In the genomic region with DNA sequence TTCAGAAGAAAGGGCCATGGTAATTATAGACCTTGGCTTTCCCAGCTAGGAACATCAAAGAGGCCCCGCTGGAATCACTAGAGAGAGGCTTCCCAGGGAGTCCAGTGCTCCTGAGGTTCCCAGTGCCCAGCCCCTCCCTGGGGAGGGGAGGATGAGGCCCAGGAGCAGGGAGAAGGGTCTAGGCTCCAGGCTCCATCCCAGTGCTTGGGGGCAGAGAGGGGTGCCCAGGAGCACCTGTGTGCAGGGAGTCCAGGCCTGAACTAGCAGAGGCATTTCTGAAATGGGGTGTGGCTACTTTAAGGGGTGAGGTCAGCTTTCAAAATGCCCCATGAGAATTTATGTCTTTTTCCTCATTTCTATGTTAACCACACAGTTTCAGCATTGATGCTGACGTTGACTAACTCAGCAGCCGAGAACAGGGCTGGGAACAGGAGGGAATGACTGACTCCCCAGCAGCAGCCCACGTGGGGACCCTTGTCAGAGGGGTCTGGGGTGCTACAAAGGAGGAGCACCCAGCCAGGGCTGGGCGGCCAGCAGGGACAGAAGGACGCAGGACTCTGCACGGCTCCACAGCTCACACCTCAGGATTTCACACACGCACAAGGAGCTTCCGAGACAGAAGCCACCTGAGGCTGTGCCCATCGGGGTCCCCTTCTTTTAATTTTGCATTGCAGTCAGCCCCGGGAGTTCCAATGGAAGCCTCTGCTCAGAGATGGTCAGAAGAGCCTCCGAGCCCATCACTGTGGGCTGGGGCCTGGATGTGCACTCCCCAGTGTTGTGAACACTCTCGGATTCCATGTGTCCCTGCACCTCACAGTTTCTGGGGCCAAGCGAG, we compare ENCODE assay signal across 20 cellular contexts.
DNase-seq lines count a peak whose midpoint lies in the region; ATAC-seq and TF ChIP-seq lines count a peak whose summit lies in the region.
"Had no signal": no experiment of that assay in that cellular context is flagged by ENCODE, and none has a peak within 500 bp of the region (broad histone marks: within the 10 kb centered on the region; RNA-seq: fewer than 3 reads in every experiment).

No MANE protein-coding gene starts in this region.

- H3K4me3 ChIP-seq in upper lobe of left lung, result no peak overlapping the region
- H3K4me3 ChIP-seq: cardiac muscle cell had no signal

- no peak for ATAC-seq in Right ventricle myocardium inferior
- peak in 1 of 2 donors; percentile 63 for ATAC-seq in upper lobe of left lung (ENCODE audit: low FRiP score in 2 of 2)
- no peak for ATAC-seq in HG03521 (IDR thresholded peaks at IDR 0.05; ENCODE audit: unreplicated experiment)
- ATAC-seq: activated T-helper 17 cell treated with anti-CD3 and anti-CD28 coated beads, Interleukin-2, amount 50 U/mL, for 72 hours; HCT116; stimulated activated naive CD8-positive, alpha-beta T cell treated with anti-CD3 and anti-CD28 coated beads, Interleukin-15, amount 100 ng/mL, for 72 hours; T-helper 17 cell had no signal

- peaks cover 0 to 10% (median 7%) of the 10 kb centered on the region in 4 donors for H3K4me1 ChIP-seq in upper lobe of left lung

- no peak for TF ChIP-seq CTCF in upper lobe of left lung (IDR thresholded peaks at IDR 0.05)

- H3K36me3 ChIP-seq in upper lobe of left lung, result no peaks in the 10 kb centered on the region
- H3K36me3 ChIP-seq: cardiac muscle cell, esophagus squamous epithelium, vagina had no signal

- WGBS in upper lobe of left lung, 2 donors, result 76 to 81% methylated on average over 12 to 14 of the region's 14 CpGs

- no peaks in the 10 kb centered on the region for H3K9me3 ChIP-seq in upper lobe of left lung
- H3K9me3 ChIP-seq: esophagus squamous epithelium, vagina had no signal

- H3K27ac ChIP-seq in upper lobe of left lung, result no peak overlapping the region
- H3K27ac ChIP-seq: cardiac muscle cell, esophagus squamous epithelium, vagina had no signal

- no peak for TF ChIP-seq EP300 in upper lobe of left lung (IDR thresholded peaks at IDR 0.05)

- intact Hi-C loops in cardiac septum (cut with DNase I) (no loop called here), Right ventricle myocardium inferior (cut with DNase I) (loop anchor here (5.0 kb wide), 1 partner anchor 300 kb away; no protein-coding TSS in a partner anchor)

- no peak for TF ChIP-seq POLR2A in upper lobe of left lung (IDR thresholded peaks at IDR 0.05)

- peak; percentile 54 for DNase-seq in cardiac septum (ENCODE audit: low spot score)
- DNase-seq in Right ventricle myocardium inferior (ENCODE audit: missing footprints), result no peak
- DNase-seq in NCI-H69 (lab: John Stamatoyannopoulos, UW), result peak; percentile 95
- DNase-seq in left kidney (ENCODE audit: low read depth, low spot score), result peak; percentile 75
- peak; percentile 15 to 36 for DNase-seq in upper lobe of left lung
- no peak for DNase-seq in hepatic stellate cell (ENCODE audit: low spot score)
- no peak for DNase-seq in dedifferentiated amniotic fluid mesenchymal stem cell (ENCODE audit: extremely low spot score)
- DNase-seq: ACHN; activated B cell treated with CpG ODN at 0.5 μM for 24 hours; effector CD4-positive, alpha-beta T cell; esophagus squamous epithelium; mesendoderm; SHP77 treated with DMSO at 0.1 percent for 48 hours; stimulated activated naive CD8-positive, alpha-beta T cell treated with anti-CD3 and anti-CD28 coated beads, Interleukin-15, amount 100 ng/mL, for 72 hours; T-helper 17 cell had no signal

- H3K27me3 ChIP-seq in upper lobe of left lung, result no peaks in the 10 kb centered on the region
- H3K27me3 ChIP-seq: cardiac muscle cell, vagina had no signal

Comparison
In these comparisons a context has a peak if more than half of its experiments do, and no peak if none do; other contexts are left out.
1. DNase-seq: peak in cardiac septum (single experiment), NCI-H69 (single experiment), left kidney (single experiment) and upper lobe of left lung (2 of 2); none in Right ventricle myocardium inferior (single experiment), hepatic stellate cell (single experiment) and dedifferentiated amniotic fluid mesenchymal stem cell (single experiment).